Comparison of ENCODE assay signal across 12 cellular contexts in the genomic region with DNA sequence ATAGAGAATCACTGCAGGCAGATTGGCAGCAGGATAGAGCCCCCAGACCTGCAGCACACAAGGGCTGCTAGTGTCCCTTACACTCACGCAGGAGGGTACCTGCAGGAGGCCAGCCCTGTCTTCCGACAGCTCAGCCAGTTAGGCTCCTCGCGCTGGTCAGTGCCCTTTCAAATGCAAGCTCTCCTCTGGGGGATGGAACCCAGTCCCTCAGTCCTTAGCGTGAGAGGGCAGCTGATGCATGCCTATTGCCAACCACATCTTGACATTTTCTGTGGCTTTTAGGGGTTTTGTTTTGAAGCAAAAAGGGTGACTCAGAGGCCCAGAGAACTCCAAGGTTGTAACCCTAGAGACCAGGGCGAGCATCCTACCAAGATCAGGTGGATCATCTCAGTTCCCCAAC. TPM values are rescaled to one million over a fixed set of nuclear protein-coding genes. Genes with fewer than 3 reads are reported as not detected.
DNase-seq lines count a peak whose midpoint lies in the region; ATAC-seq, FAIRE-seq and TF ChIP-seq lines count a peak whose summit lies in the region.
"Had no signal": no experiment of that assay in that cellular context is flagged by ENCODE, and none has a peak within 500 bp of the region (broad histone marks: within the 10 kb centered on the region; RNA-seq: fewer than 3 reads in every experiment).

No MANE protein-coding gene starts in this region.

- no peak for TF ChIP-seq CTCF in CD4-positive, alpha-beta T cell (IDR thresholded peaks at IDR 0.05)
- no peak for TF ChIP-seq CTCF in progenitor cell of endocrine pancreas (IDR thresholded peaks at IDR 0.05; ENCODE audit: unreplicated experiment)

- H3K27ac Mint-ChIP-seq in T-helper 2 cell treated with Interferon-gamma antibody and Interleukin-4, amounts not matched to agents 5 μg/mL and 100 μg/mL, for 36 hours, result no peak overlapping the region
- no peak overlapping the region for H3K27ac Mint-ChIP-seq in CD4-positive, alpha-beta T cell
- H3K27ac Mint-ChIP-seq in progenitor cell of endocrine pancreas, result no peak overlapping the region

- intact Hi-C loops in CD4-positive, alpha-beta T cell (cut with DNase I, micrococcal nuclease), result no loop called here

- ATAC-seq in HG02642 (IDR thresholded peaks at IDR 0.05; ENCODE audit: poor library complexity, unreplicated experiment), result peak; percentile 40
- no peak for ATAC-seq in CD4-positive, alpha-beta T cell (ENCODE audit: poor library complexity)

- no peaks in the 10 kb centered on the region for H3K27me3 Mint-ChIP-seq in T-helper 2 cell treated with Interferon-gamma antibody and Interleukin-4, amounts not matched to agents 5 μg/mL and 100 μg/mL, for 36 hours (ENCODE audit: low read depth)
- no peaks in the 10 kb centered on the region for H3K27me3 Mint-ChIP-seq in CD4-positive, alpha-beta T cell
- peaks cover 7% of the 10 kb centered on the region for H3K27me3 Mint-ChIP-seq in progenitor cell of endocrine pancreas

- DNase-seq in stimulated activated CD4-positive, alpha-beta T cell treated with anti-CD3 and anti-CD28 coated beads, Interleukin-1b, Interleukin-23, amount 100 ng/mL, for 48 hours, result peak; percentile 29
- no peak for DNase-seq in stimulated activated CD4-positive, alpha-beta T cell treated with anti-CD3 and anti-CD28 coated beads, Interleukin-4, amount 100 ng/mL, for 4 hours
- peak; percentile 24 for DNase-seq in T-helper 2 cell treated with Interferon-gamma antibody and Interleukin-4, amounts not matched to agents 5 μg/mL and 100 μg/mL, for 36 hours (ENCODE audit: low spot score)
- no peak for DNase-seq in CD4-positive, alpha-beta T cell
- DNase-seq in progenitor cell of endocrine pancreas (ENCODE audit: low spot score, unreplicated experiment) (no peak), frontal cortex (ENCODE audit: low spot score in 2 of 2) (no peak), NCI-H446 (lab: John Stamatoyannopoulos, UW) (no peak)
- DNase-seq: Caco-2, NCI-H1092 treated with DMSO at 0.1 percent for 48 hours had no signal

- POLR2A ChIA-PET in CD4-positive, alpha-beta T cell (lab: Charles Lee), result no interaction called here

- H3K4me1 Mint-ChIP-seq in T-helper 2 cell treated with Interferon-gamma antibody and Interleukin-4, amounts not matched to agents 5 μg/mL and 100 μg/mL, for 36 hours (ENCODE audit: low read depth), result no peaks in the 10 kb centered on the region
- H3K4me1 Mint-ChIP-seq in CD4-positive, alpha-beta T cell (ENCODE audit: low read depth), result no peaks in the 10 kb centered on the region
- H3K4me1 Mint-ChIP-seq in progenitor cell of endocrine pancreas (ENCODE audit: low read depth), result no peaks in the 10 kb centered on the region

- CTCF ChIA-PET in CD4-positive, alpha-beta T cell (lab: Charles Lee), result no interaction called here

- no peaks in the 10 kb centered on the region for H3K27me3 ChIP-seq in CD4-positive, alpha-beta T cell (ENCODE audit: control insufficient read depth, insufficient read depth, low read length)

- no peaks in the 10 kb centered on the region for H3K9me3 ChIP-seq in CD4-positive, alpha-beta T cell (ENCODE audit: control insufficient read depth, low read length)
- H3K9me3 ChIP-seq: Caco-2 had no signal

- no peak for FAIRE-seq in frontal cortex (lab: Jason Lieb, UNC)
- FAIRE-seq: endometrium had no signal

- no peak overlapping the region for H3K27ac ChIP-seq in CD4-positive, alpha-beta T cell (ENCODE audit: low read depth, low read length)

- H3K36me3 Mint-ChIP-seq in T-helper 2 cell treated with Interferon-gamma antibody and Interleukin-4, amounts not matched to agents 5 μg/mL and 100 μg/mL, for 36 hours (ENCODE audit: low read depth), result no peaks in the 10 kb centered on the region
- no peaks in the 10 kb centered on the region for H3K36me3 Mint-ChIP-seq in CD4-positive, alpha-beta T cell (ENCODE audit: low read depth)
- no peaks in the 10 kb centered on the region for H3K36me3 Mint-ChIP-seq in progenitor cell of endocrine pancreas (ENCODE audit: insufficient read depth)

- H3K4me3 Mint-ChIP-seq in T-helper 2 cell treated with Interferon-gamma antibody and Interleukin-4, amounts not matched to agents 5 μg/mL and 100 μg/mL, for 36 hours, result no peak overlapping the region
- no peak overlapping the region for H3K4me3 Mint-ChIP-seq in CD4-positive, alpha-beta T cell
- H3K4me3 Mint-ChIP-seq in progenitor cell of endocrine pancreas (ENCODE audit: low read depth), result no peak overlapping the region
- H3K4me3 Mint-ChIP-seq: nephron had no signal

- no peaks in the 10 kb centered on the region for H3K9me3 Mint-ChIP-seq in T-helper 2 cell treated with Interferon-gamma antibody and Interleukin-4, amounts not matched to agents 5 μg/mL and 100 μg/mL, for 36 hours
- H3K9me3 Mint-ChIP-seq in CD4-positive, alpha-beta T cell, result no peaks in the 10 kb centered on the region
- no peaks in the 10 kb centered on the region for H3K9me3 Mint-ChIP-seq in progenitor cell of endocrine pancreas (ENCODE audit: low read depth)
- H3K9me3 Mint-ChIP-seq: nephron had no signal

RNA-seq across cellular contexts. Expression of gene WNT11, which starts 40.0 kb away (rescaled TPM):
- total RNA-seq in CD4-positive, alpha-beta T cell, result 1 to 10 TPM in 1 of 2 experiments, under 1 TPM in 1; 0.30 to 1.2 TPM
- total RNA-seq in progenitor cell of endocrine pancreas, result 1.5 and 1.7 TPM in 2 replicates
- total RNA-seq in frontal cortex, result 5.7 TPM

Comparison
In these comparisons a context has a peak if more than half of its experiments do, and no peak if none do; other contexts are left out.
1. DNase-seq: peak in stimulated activated CD4-positive, alpha-beta T cell treated with anti-CD3 and anti-CD28 coated beads, Interleukin-1b, Interleukin-23, amount 100 ng/mL, for 48 hours (single experiment) and T-helper 2 cell treated with Interferon-gamma antibody and Interleukin-4, amounts not matched to agents 5 μg/mL and 100 μg/mL, for 36 hours (single experiment); none in stimulated activated CD4-positive, alpha-beta T cell treated with anti-CD3 and anti-CD28 coated beads, Interleukin-4, amount 100 ng/mL, for 4 hours (0 of 2), CD4-positive, alpha-beta T cell (0 of 10), progenitor cell of endocrine pancreas (single experiment), frontal cortex (0 of 2) and NCI-H446 (0 of 2).